Comparison of ENCODE assay signal across 19 cellular contexts in the genomic region with DNA sequence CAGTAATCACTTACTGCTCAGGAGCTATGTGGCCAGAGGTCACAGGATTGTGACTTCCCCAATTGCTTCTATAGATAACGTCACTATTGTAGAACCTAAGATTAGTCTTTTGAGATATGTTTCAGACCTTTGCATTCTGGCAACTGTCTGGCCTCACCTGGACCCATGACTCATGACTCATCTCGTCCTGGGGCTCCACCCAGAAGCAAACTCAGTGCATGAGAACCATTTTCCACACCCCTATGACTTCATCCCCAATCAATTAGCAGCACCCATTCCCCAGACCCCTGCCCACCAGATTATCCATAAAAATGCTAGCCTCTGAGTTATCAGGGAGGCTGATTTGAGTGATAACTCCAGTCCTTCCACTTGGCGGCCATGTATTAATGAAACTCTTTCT.
DNase-seq lines count a peak whose midpoint lies in the region; ATAC-seq and TF ChIP-seq lines count a peak whose summit lies in the region.
"Had no signal": no experiment of that assay in that cellular context is flagged by ENCODE, and none has a peak within 500 bp of the region (broad histone marks: within the 10 kb centered on the region; RNA-seq: fewer than 3 reads in every experiment).

No MANE protein-coding gene starts in this region.

- H4K20me1 ChIP-seq in neural progenitor cell (ENCODE audit: low read depth) = no peaks in the 10 kb centered on the region

- DNase-seq in SW480 (ENCODE audit: low spot score) (peak; percentile 53), kidney tubule cell (ENCODE audit: low spot score) (peak; percentile 33), transverse colon (peak; percentile 71), neural progenitor cell (ENCODE audit: low spot score) (no peak), NCI-H2171 (lab: John Stamatoyannopoulos, UW) (no peak)
- DNase-seq: activated CD8-positive, alpha-beta T cell treated with anti-CD3 and anti-CD28 coated beads for 36 hours; activated naive CD4-positive, alpha-beta T cell treated with anti-CD3 and anti-CD28 coated beads, Interleukin-2, amount 10 ng/mL, durations not matched to agents 7 days and 5 days; activated T-cell treated with anti-CD3 and anti-CD28 coated beads, Interleukin-2, amount 50 U/mL, for 24 hours; AML-193; aorta; hippocampal formation; midbrain; NCI-H1436; NCI-H82; stimulated activated CD8-positive, alpha-beta memory T cell treated with anti-CD3 and anti-CD28 coated beads, Interleukin-4, amount 100 ng/mL, for 48 hours; testis had no signal

- peak; percentile 69 for TF ChIP-seq EP300 in transverse colon (IDR thresholded peaks at IDR 0.05; ENCODE audit: low read depth)
- TF ChIP-seq EP300 in gastroesophageal sphincter (IDR thresholded peaks at IDR 0.05) = no peak

- no peaks in the 10 kb centered on the region for H3K36me3 ChIP-seq in transverse colon
- H3K36me3 ChIP-seq in neural progenitor cell = no peaks in the 10 kb centered on the region
- no peaks in the 10 kb centered on the region for H3K36me3 ChIP-seq in gastroesophageal sphincter

- H3K4me3 ChIP-seq in transverse colon = no peak overlapping the region
- H3K4me3 ChIP-seq in neural progenitor cell = no peak overlapping the region
- H3K4me3 ChIP-seq in gastroesophageal sphincter = no peak overlapping the region
- H3K4me3 ChIP-seq: testis had no signal

- no peak overlapping the region for H3K4me2 ChIP-seq in neural progenitor cell

- 53 to 92% methylated on average over 1 to 3 of the region's 3 CpGs for WGBS in transverse colon (ENCODE audit: low coverage in 1 of 2), 2 donors
- 67 to 86% methylated on average over 1 to 3 of the region's 3 CpGs for WGBS in gastroesophageal sphincter (ENCODE audit: low coverage in 1 of 2), 2 donors

- no peak overlapping the region for H3K9ac ChIP-seq in neural progenitor cell

- ATAC-seq in HG03060 (IDR thresholded peaks at IDR 0.05; ENCODE audit: low read depth, unreplicated experiment) (peak; percentile 42), gastroesophageal sphincter (no peak)
- ATAC-seq: activated CD8-positive, alpha-beta T cell treated with anti-CD3 and anti-CD28 coated beads for 36 hours; WTC11 had no signal

- H3K27ac ChIP-seq in transverse colon = peak overlapping the region; percentile 60 to 77 (median 68)
- H3K27ac ChIP-seq in neural progenitor cell = no peak overlapping the region
- H3K27ac ChIP-seq in gastroesophageal sphincter = no peak overlapping the region
- H3K27ac ChIP-seq: testis had no signal

- intact Hi-C loops in transverse colon (cut with DNase I; ENCODE audit: low total_unique reads) = no loop called here

- no peak overlapping the region for H3K27ac Mint-ChIP-seq in neural progenitor cell
- H3K27ac Mint-ChIP-seq: activated CD8-positive, alpha-beta T cell treated with anti-CD3 and anti-CD28 coated beads for 36 hours; activated naive CD4-positive, alpha-beta T cell treated with anti-CD3 and anti-CD28 coated beads, Interleukin-2, amount 10 ng/mL, durations not matched to agents 7 days and 5 days; activated T-cell treated with anti-CD3 and anti-CD28 coated beads, Interleukin-2, amount 50 U/mL, for 24 hours; WTC11 had no signal

- H3K79me2 ChIP-seq in neural progenitor cell (ENCODE audit: low read depth) = no peaks in the 10 kb centered on the region

- H3K27me3 Mint-ChIP-seq in neural progenitor cell (ENCODE audit: insufficient read depth, low read depth) = peaks cover 3% of the 10 kb centered on the region

- H3K9me3 ChIP-seq in transverse colon (no peaks in the 10 kb centered on the region), neural progenitor cell (ENCODE audit: low read depth) (no peaks in the 10 kb centered on the region), gastroesophageal sphincter (no peaks in the 10 kb centered on the region)
- H3K9me3 ChIP-seq: testis had no signal

- H3K4me3 Mint-ChIP-seq in neural progenitor cell = no peak overlapping the region
- H3K4me3 Mint-ChIP-seq: activated CD8-positive, alpha-beta T cell treated with anti-CD3 and anti-CD28 coated beads for 36 hours; activated naive CD4-positive, alpha-beta T cell treated with anti-CD3 and anti-CD28 coated beads, Interleukin-2, amount 10 ng/mL, durations not matched to agents 7 days and 5 days; activated T-cell treated with anti-CD3 and anti-CD28 coated beads, Interleukin-2, amount 50 U/mL, for 24 hours; WTC11 had no signal

- in situ Hi-C loops in transverse colon (cut with MboI; ENCODE audit: low pct_ligation_motif_present in 1 of 4, low pct_unique_long_range_greater_than_20kb in 1 of 4, low sequenced_read_pairs in 3 of 4) = no loop called here

- TF ChIP-seq POLR2A in transverse colon (IDR thresholded peaks at IDR 0.05) (no peak), gastroesophageal sphincter (IDR thresholded peaks at IDR 0.05) (no peak)

- H3K4me1 Mint-ChIP-seq in neural progenitor cell = no peaks in the 10 kb centered on the region
- H3K4me1 Mint-ChIP-seq: activated naive CD4-positive, alpha-beta T cell treated with anti-CD3 and anti-CD28 coated beads, Interleukin-2, amount 10 ng/mL, durations not matched to agents 7 days and 5 days had no signal

- TF ChIP-seq CTCF in transverse colon (IDR thresholded peaks at IDR 0.05) (no peak), neural progenitor cell (IDR thresholded peaks at IDR 0.05) (no peak), gastroesophageal sphincter (IDR thresholded peaks at IDR 0.05) (no peak)

- H3K27me3 ChIP-seq in transverse colon (no peaks in the 10 kb centered on the region), neural progenitor cell (peaks cover 5% of the 10 kb centered on the region), gastroesophageal sphincter (peaks cover 4% of the 10 kb centered on the region)
- H3K27me3 ChIP-seq: testis had no signal

- no peak overlapping the region for H2AFZ ChIP-seq in neural progenitor cell (replicated peaks)

- H3F3A ChIP-seq in neural progenitor cell (ENCODE audit: low read depth) = no peaks in the 10 kb centered on the region

- H3K36me3 Mint-ChIP-seq in neural progenitor cell = no peaks in the 10 kb centered on the region
- H3K36me3 Mint-ChIP-seq: activated naive CD4-positive, alpha-beta T cell treated with anti-CD3 and anti-CD28 coated beads, Interleukin-2, amount 10 ng/mL, durations not matched to agents 7 days and 5 days; WTC11 had no signal

- H3K4me1 ChIP-seq in transverse colon (peaks cover 0 to 33% (median 21%) of the 10 kb centered on the region in 4 donors), neural progenitor cell (peaks cover 15% of the 10 kb centered on the region), gastroesophageal sphincter (no peaks in the 10 kb centered on the region)
- H3K4me1 ChIP-seq: testis had no signal

- no peaks in the 10 kb centered on the region for H3K9me3 Mint-ChIP-seq in neural progenitor cell
- H3K9me3 Mint-ChIP-seq: activated CD8-positive, alpha-beta T cell treated with anti-CD3 and anti-CD28 coated beads for 36 hours; activated naive CD4-positive, alpha-beta T cell treated with anti-CD3 and anti-CD28 coated beads, Interleukin-2, amount 10 ng/mL, durations not matched to agents 7 days and 5 days; activated T-cell treated with anti-CD3 and anti-CD28 coated beads, Interleukin-2, amount 50 U/mL, for 24 hours had no signal

Comparison
In these comparisons a context has a peak if more than half of its experiments do, and no peak if none do; other contexts are left out.
1. DNase-seq: peak in SW480 (single experiment), kidney tubule cell (single experiment) and transverse colon (single experiment); none in neural progenitor cell (single experiment) and NCI-H2171 (single experiment).
2. H3K27ac ChIP-seq: peak in transverse colon (4 of 4); none in neural progenitor cell (single experiment) and gastroesophageal sphincter (0 of 4).